In genomic region chrX:68146054-68146453, GRCh38 we compare ENCODE assay signal across 8 cellular contexts.
DNase-seq lines count a peak whose midpoint lies in the region; ATAC-seq and TF ChIP-seq lines count a peak whose summit lies in the region.

No MANE protein-coding gene starts in this region.

- H3K36me3 ChIP-seq in MM.1S (replicated peaks; ENCODE audit: insufficient read depth, low read length) (no peaks in the 10 kb centered on the region), brain microvascular endothelial cell (replicated peaks) (no peaks in the 10 kb centered on the region), mesendoderm (ENCODE audit: control insufficient read depth, insufficient read depth, low read length) (no peaks in the 10 kb centered on the region)

- H3K27me3 ChIP-seq in MM.1S (replicated peaks; ENCODE audit: insufficient read depth, low read length), result no peaks in the 10 kb centered on the region
- H3K27me3 ChIP-seq in brain microvascular endothelial cell (replicated peaks), result no peaks in the 10 kb centered on the region
- no peaks in the 10 kb centered on the region for H3K27me3 ChIP-seq in mesendoderm (ENCODE audit: insufficient read depth, low read length, poor library complexity)

- H3K79me1 ChIP-seq in mesendoderm (ENCODE audit: low read length), result no peaks in the 10 kb centered on the region

- no peak overlapping the region for H3K56ac ChIP-seq in mesendoderm (ENCODE audit: low read length)

- no peak overlapping the region for H2BK15ac ChIP-seq in mesendoderm (replicated peaks; ENCODE audit: low read depth)

- DNase-seq in G401 (ENCODE audit: low spot score), result peak; percentile 29
- DNase-seq in MM.1S, result peak; percentile 51
- DNase-seq in brain microvascular endothelial cell, result peak; percentile 31
- peak; percentile 42 for DNase-seq in mesendoderm
- no peak for DNase-seq in stimulated activated CD4-positive, alpha-beta T cell treated with anti-CD3 and anti-CD28 coated beads, Interleukin-4, amount 100 ng/mL, for 24 hours
- DNase-seq in 8988T, result no peak
- no peak for DNase-seq in effector CD4-positive, alpha-beta T cell

- H2BK5ac ChIP-seq in mesendoderm (ENCODE audit: low read length), result no peak overlapping the region

- H3K4me2 ChIP-seq in MM.1S (ENCODE audit: low read depth, low read length), result no peak overlapping the region
- no peak overlapping the region for H3K4me2 ChIP-seq in mesendoderm (ENCODE audit: low read length)

- no peak overlapping the region for H4K8ac ChIP-seq in mesendoderm (ENCODE audit: low read depth, low read length)

- H3K9me3 ChIP-seq in MM.1S (replicated peaks; ENCODE audit: insufficient read depth, low read length), result no peaks in the 10 kb centered on the region

- no peak overlapping the region for H2AK5ac ChIP-seq in mesendoderm (ENCODE audit: low read length)

- no peak overlapping the region for H2BK120ac ChIP-seq in mesendoderm (ENCODE audit: low read depth, low read length)

- TF ChIP-seq CTCF in MM.1S (IDR thresholded peaks at IDR 0.05; ENCODE audit: low read length) (peak; percentile 50), brain microvascular endothelial cell (IDR thresholded peaks at IDR 0.05; ENCODE audit: low read depth, low read length, missing control alignments) (peak; percentile 48)

- no peak overlapping the region for H3K18ac ChIP-seq in mesendoderm (ENCODE audit: low read length)

- no peaks in the 10 kb centered on the region for H3K9me2 ChIP-seq in MM.1S (replicated peaks; ENCODE audit: insufficient read depth, low read length)

- no peaks in the 10 kb centered on the region for H3K4me1 ChIP-seq in MM.1S (ENCODE audit: low read length)
- no peaks in the 10 kb centered on the region for H3K4me1 ChIP-seq in mesendoderm (ENCODE audit: control insufficient read depth, low read depth, low read length)

- no peak for ATAC-seq in HG03378 (IDR thresholded peaks at IDR 0.05; ENCODE audit: unreplicated experiment)

- no peak overlapping the region for H2AFZ ChIP-seq in MM.1S (ENCODE audit: low read length)

- H3K23ac ChIP-seq in mesendoderm (ENCODE audit: low read length), result no peak overlapping the region

- H3K4ac ChIP-seq in mesendoderm (ENCODE audit: low read depth, low read length), result no peak overlapping the region

- in situ Hi-C loops in G401 (cut with HindIII; ENCODE audit: low sequenced_read_pairs), result no loop called here
- in situ Hi-C loops in brain microvascular endothelial cell (cut with HindIII; ENCODE audit: low pct_ligation_motif_present, low sequenced_read_pairs), result no loop called here

- H3K79me2 ChIP-seq in MM.1S (ENCODE audit: low read length), result no peaks in the 10 kb centered on the region
- no peaks in the 10 kb centered on the region for H3K79me2 ChIP-seq in mesendoderm (ENCODE audit: control insufficient read depth, insufficient read depth, low read length)

- H3F3A ChIP-seq in MM.1S (ENCODE audit: insufficient read depth, low read length), result no peaks in the 10 kb centered on the region

- no peaks in the 10 kb centered on the region for H4K20me1 ChIP-seq in MM.1S (ENCODE audit: insufficient read depth, low read length)

- no peak overlapping the region for H4K5ac ChIP-seq in mesendoderm (ENCODE audit: low read length)

- H3K9ac ChIP-seq in MM.1S (ENCODE audit: low read length) (no peak overlapping the region), mesendoderm (ENCODE audit: low read length) (no peak overlapping the region)

- H3K27ac ChIP-seq in MM.1S (ENCODE audit: low read length), result no peak overlapping the region
- no peak overlapping the region for H3K27ac ChIP-seq in brain microvascular endothelial cell
- H3K27ac ChIP-seq in mesendoderm (ENCODE audit: low read depth, low read length), result no peak overlapping the region

- H3K4me3 ChIP-seq in MM.1S (ENCODE audit: low read length), result no peak overlapping the region
- no peak overlapping the region for H3K4me3 ChIP-seq in brain microvascular endothelial cell (ENCODE audit: low read depth, low read length)
- H3K4me3 ChIP-seq in mesendoderm (ENCODE audit: low read length), result no peak overlapping the region

- no CpG with 5 or more reads among the region's 2 CpGs for WGBS in mesendoderm (ENCODE audit: extremely low coverage, insufficient coverage, low lambda C conversion rate)

Comparison
In these comparisons a context has a peak if more than half of its experiments do, and no peak if none do; other contexts are left out.
1. DNase-seq: peak in G401 (single experiment), MM.1S (single experiment), brain microvascular endothelial cell (single experiment) and mesendoderm (single experiment); none in stimulated activated CD4-positive, alpha-beta T cell treated with anti-CD3 and anti-CD28 coated beads, Interleukin-4, amount 100 ng/mL, for 24 hours (single experiment), 8988T (single experiment) and effector CD4-positive, alpha-beta T cell (single experiment).